Comparison of ENCODE assay signal across 17 cellular contexts in genomic region chr5:148903587-148903986, GRCh38.
"Had no signal": no experiment of that assay in that cellular context is flagged by ENCODE, and none has a peak within 500 bp of the region (broad histone marks: within the 10 kb centered on the region; RNA-seq: fewer than 3 reads in every experiment).

No MANE protein-coding gene starts in this region.

- DNase-seq: effector memory CD4-positive, alpha-beta T cell; glutamatergic neuron; kidney; left cardiac atrium; mammary epithelial cell; mucosa of descending colon; natural killer cell; right cardiac atrium; small intestine; stimulated activated CD4-positive, alpha-beta T cell treated with anti-CD3 and anti-CD28 coated beads, Interleukin-2, amount 100 ng/mL, for 48 hours; stimulated activated naive CD4-positive, alpha-beta T cell treated with Interleukin-2 at 50 U/mL for 16 hours; testis; trophoblast cell; uterus had no signal

- H3K27ac ChIP-seq: epithelial cell of prostate, testis, uterus had no signal

- H3K4me3 ChIP-seq: esophagus muscularis mucosa, gastroesophageal sphincter, mucosa of descending colon, testis, uterus had no signal

- H3K27me3 ChIP-seq: esophagus muscularis mucosa, gastroesophageal sphincter, testis, uterus had no signal

- H3K4me1 ChIP-seq: testis, uterus had no signal

- ATAC-seq: mucosa of descending colon, natural killer cell had no signal

- H3K36me3 ChIP-seq: esophagus muscularis mucosa, gastroesophageal sphincter, uterus had no signal

- H3K9me3 ChIP-seq: esophagus muscularis mucosa, gastroesophageal sphincter, mucosa of descending colon, testis, uterus had no signal
